In the genomic region with DNA sequence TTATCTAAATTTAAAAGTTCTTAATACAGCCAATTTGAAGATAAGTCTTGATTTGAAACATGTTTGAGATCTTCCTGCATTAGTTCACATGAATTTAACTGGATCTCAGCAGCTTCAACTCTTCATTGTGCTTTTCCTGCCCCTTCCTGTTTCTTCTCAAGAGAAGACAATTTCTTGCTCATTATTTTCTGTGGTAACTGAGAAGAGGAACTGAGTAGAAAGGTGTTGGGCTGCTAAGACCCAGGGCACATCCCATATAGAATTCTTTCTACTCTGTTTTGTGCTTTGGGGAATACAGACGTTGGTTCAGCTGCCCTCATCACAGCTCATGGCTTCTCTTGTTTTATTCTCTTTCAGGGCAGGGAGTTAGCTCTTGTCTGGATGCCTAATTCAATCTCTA, we compare ENCODE assay signal across 13 cellular contexts. TPM values are rescaled to one million over a fixed set of nuclear protein-coding genes. Genes with fewer than 3 reads are reported as not detected.
A peak's percentile ranks its signal among the peaks of the same experiment; 100 is the strongest.
DNase-seq lines count a peak whose midpoint lies in the region; ATAC-seq and TF ChIP-seq lines count a peak whose summit lies in the region.
"Had no signal": no experiment of that assay in that cellular context is flagged by ENCODE, and none has a peak within 500 bp of the region (broad histone marks: within the 10 kb centered on the region; RNA-seq: fewer than 3 reads in every experiment).

No MANE protein-coding gene starts in this region.

- no peaks in the 10 kb centered on the region for H3K36me3 Mint-ChIP-seq in activated naive CD8-positive, alpha-beta T cell treated with anti-CD3 and anti-CD28 coated beads for 36 hours

- ATAC-seq in GM19025 (IDR thresholded peaks at IDR 0.05; ENCODE audit: low read depth, unreplicated experiment) (peak; percentile 71), GM21825 (IDR thresholded peaks at IDR 0.05; ENCODE audit: unreplicated experiment) (peak; percentile 98), HG03378 (IDR thresholded peaks at IDR 0.05; ENCODE audit: unreplicated experiment) (peak; percentile 97)

- in situ Hi-C loops in HAP-1 (cut with MboI; ENCODE audit: low sequenced_read_pairs): no loop called here

- peaks cover 14% of the 10 kb centered on the region for H3K27me3 Mint-ChIP-seq in activated naive CD8-positive, alpha-beta T cell treated with anti-CD3 and anti-CD28 coated beads for 36 hours

- peaks cover 10% of the 10 kb centered on the region for H3K9me3 Mint-ChIP-seq in activated naive CD8-positive, alpha-beta T cell treated with anti-CD3 and anti-CD28 coated beads for 36 hours

- no peak overlapping the region for H3K27ac ChIP-seq in tibial nerve
- H3K27ac ChIP-seq: thoracic aorta had no signal

- H3K4me1 Mint-ChIP-seq in activated naive CD8-positive, alpha-beta T cell treated with anti-CD3 and anti-CD28 coated beads for 36 hours: no peaks in the 10 kb centered on the region

- no peak for TF ChIP-seq POLR2A in tibial nerve (IDR thresholded peaks at IDR 0.05)

- H3K9me3 ChIP-seq in HAP-1 (no peaks in the 10 kb centered on the region), tibial nerve (peaks cover 0 to 6% (median 0%) of the 10 kb centered on the region in 4 donors)

- TF ChIP-seq CTCF in tibial nerve (IDR thresholded peaks at IDR 0.05): no peak

- H3K27me3 ChIP-seq in HAP-1 (ENCODE audit: low read depth) (peaks cover 12% of the 10 kb centered on the region), tibial nerve (no peaks in the 10 kb centered on the region)

- H3K4me1 ChIP-seq in HAP-1 (no peaks in the 10 kb centered on the region), tibial nerve (no peaks in the 10 kb centered on the region)

- no peaks in the 10 kb centered on the region for H3K36me3 ChIP-seq in HAP-1 (replicated peaks)
- H3K36me3 ChIP-seq in tibial nerve: no peaks in the 10 kb centered on the region
- H3K36me3 ChIP-seq: thoracic aorta had no signal

- no peak overlapping the region for H3K4me3 ChIP-seq in HAP-1
- H3K4me3 ChIP-seq in tibial nerve: no peak overlapping the region
- H3K4me3 ChIP-seq: thoracic aorta had no signal

- 36 to 38% methylated on average over 1 of the region's 1 CpG for WGBS in tibial nerve, 2 donors

- no peak for TF ChIP-seq EP300 in tibial nerve (IDR thresholded peaks at IDR 0.05)

- DNase-seq in germinal center (ENCODE audit: low spot score): peak; percentile 38
- DNase-seq in HAP-1 (ENCODE audit: low spot score in 2 of 2): no peak
- DNase-seq in activated naive CD8-positive, alpha-beta T cell treated with anti-CD3 and anti-CD28 coated beads for 36 hours: no peak
- no peak for DNase-seq in tibial nerve (ENCODE audit: low spot score in 2 of 2)
- DNase-seq in NCI-H510A treated with DMSO at 0.1 percent for 48 hours (lab: John Stamatoyannopoulos, UW): no peak
- DNase-seq: activated CD4-positive, alpha-beta T cell treated with anti-CD3 and anti-CD28 coated beads, Interleukin-2, amount 50 U/mL, for 48 hours; amygdala; DMS79; NCI-H1694 had no signal

- H3K4me3 Mint-ChIP-seq in activated naive CD8-positive, alpha-beta T cell treated with anti-CD3 and anti-CD28 coated beads for 36 hours: no peak overlapping the region

- H3K27ac Mint-ChIP-seq in activated naive CD8-positive, alpha-beta T cell treated with anti-CD3 and anti-CD28 coated beads for 36 hours: no peak overlapping the region

RNA-seq across cellular contexts. Expression of a gene that starts 59.9 kb away (rescaled TPM):
- total RNA-seq in activated naive CD8-positive, alpha-beta T cell treated with anti-CD3 and anti-CD28 coated beads for 36 hours: under 1 TPM in 1 of 2 experiments, not detected in 1; 0.14 TPM
- under 1 TPM in 1 of 4 donors, not detected in 3; under 0.01 TPM for total RNA-seq in tibial nerve
- total RNA-seq: thoracic aorta had no signal
